In the genomic region with DNA sequence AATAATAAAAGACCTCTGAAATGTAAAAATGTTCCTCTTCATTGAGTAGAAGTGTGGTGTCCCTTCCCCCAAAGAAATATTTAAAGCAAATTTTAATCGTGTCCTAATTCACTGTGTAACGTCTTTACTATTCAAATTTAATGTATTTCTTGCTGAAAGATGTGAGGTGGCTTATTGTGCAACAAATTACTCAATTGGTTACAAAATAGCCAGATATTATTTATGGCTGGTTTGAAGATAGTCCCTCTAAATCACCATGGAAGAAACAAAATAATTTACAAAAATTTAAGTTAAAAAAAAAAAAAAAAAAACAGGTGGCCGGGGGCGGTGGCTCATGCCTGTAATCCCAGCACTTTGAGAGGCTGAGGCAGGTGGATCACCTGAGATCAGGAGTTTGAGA, we compare ENCODE assay signal across 1 cellular context.
A peak's percentile ranks its signal among the peaks of the same experiment; 100 is the strongest.
TF ChIP-seq lines count a peak whose summit lies in the region.
"Not testable (repeated sequence)": the region's sequence is repeated elsewhere in the genome, so short reads cannot be mapped to it uniquely, and the experiment has no call there.

No MANE protein-coding gene starts in this region.

TF ChIP-seq in K562, 482 proteins besides CTCF, POLR2A, EP300 and RAD21:
- TF ChIP-seq CEBPB (tag; IDR thresholded peaks at IDR 0.05): peak; percentile 73
- TF ChIP-seq CEBPG (CRISPR knock-in tag; IDR thresholded peaks at IDR 0.05): not testable (repeated sequence)
- peak; percentile 28 to 77; a peak in 2 of 4 replicates for TF ChIP-seq CEBPG (tag; conservative IDR thresholded peaks at IDR 0.05 in 1 of 2, IDR thresholded peaks at IDR 0.05 in 1 of 2)
TF ChIP-seq in K562: peak in this region for 2; not testable (repeated sequence) for 480.
